Comparison of ENCODE assay signal across 21 cellular contexts in the genomic region with DNA sequence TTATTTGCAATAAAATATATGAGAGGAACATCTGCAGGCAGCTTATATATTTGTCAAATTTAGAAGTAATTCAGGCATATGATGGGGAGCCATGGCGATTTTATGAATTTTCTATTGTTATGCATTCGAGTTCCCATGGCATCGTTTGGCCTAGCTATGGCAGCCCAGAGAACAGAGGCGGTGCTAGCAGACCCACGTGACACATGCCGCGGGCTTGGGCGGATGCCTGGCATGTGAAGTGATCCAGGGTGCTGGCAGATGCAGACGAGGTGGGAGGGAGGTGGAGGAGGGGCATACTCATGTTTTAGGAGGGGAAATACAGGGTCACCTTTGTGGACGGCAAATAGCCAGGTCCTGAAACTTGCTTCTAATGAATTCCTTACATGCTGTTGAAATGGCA.
A peak's percentile ranks its signal among the peaks of the same experiment; 100 is the strongest.
DNase-seq lines count a peak whose midpoint lies in the region; ATAC-seq, FAIRE-seq and TF ChIP-seq lines count a peak whose summit lies in the region.
"Had no signal": no experiment of that assay in that cellular context is flagged by ENCODE, and none has a peak within 500 bp of the region (broad histone marks: within the 10 kb centered on the region; RNA-seq: fewer than 3 reads in every experiment).

No MANE protein-coding gene starts in this region.

- ATAC-seq in A549 (peak in 1 of 2 experiments; percentile 20; a peak in 1 of 6 replicates), left cardiac atrium (peak; percentile 46 to 62), natural killer cell (no peak)
- ATAC-seq: stimulated activated effector memory CD8-positive, alpha-beta T cell treated with anti-CD3 and anti-CD28 coated beads, Interleukin-12 subunit alpha, Interleukin-12 subunit beta, amount 100 ng/mL, for 72 hours had no signal

- TF ChIP-seq EP300 in A549 (IDR thresholded peaks at IDR 0.05), result no peak

- TF ChIP-seq RAD21 in A549 (conservative IDR thresholded peaks at IDR 0.05 in 1 of 2, IDR thresholded peaks at IDR 0.05 in 1 of 2), result no peak

- H3K4me1 Mint-ChIP-seq in nephron, result peaks cover 91% of the 10 kb centered on the region
- H3K4me1 Mint-ChIP-seq in natural killer cell, result peaks cover 0 to 9% of the 10 kb centered on the region in 2 donors
- H3K4me1 Mint-ChIP-seq: activated naive CD4-positive, alpha-beta T cell treated with anti-CD3 and anti-CD28 coated beads, Interleukin-2, amount 50 U/mL, for 24 hours had no signal

- H3K9me3 ChIP-seq in A549, result no peaks in the 10 kb centered on the region
- H3K9me3 ChIP-seq: esophagus squamous epithelium, sigmoid colon had no signal

- 47% methylated on average over 10 of the region's 10 CpGs for WGBS in A549 (ENCODE audit: missing lambda C conversion rate)

- no peaks in the 10 kb centered on the region for H3K27me3 Mint-ChIP-seq in nephron (ENCODE audit: low read depth)
- no peaks in the 10 kb centered on the region for H3K27me3 Mint-ChIP-seq in natural killer cell (ENCODE audit: low read depth in 2 of 2)
- H3K27me3 Mint-ChIP-seq: activated naive CD4-positive, alpha-beta T cell treated with anti-CD3 and anti-CD28 coated beads, Interleukin-2, amount 50 U/mL, for 24 hours; CD4-positive, alpha-beta T cell had no signal

- CTCF ChIA-PET in A549 (lab: Yijun Ruan, JAX), result interaction anchor here (0.6 to 1.4 kb wide), 3 partner anchors 9 to 38 kb away, joined by 3 to 4 read pairs (median 3); no protein-coding TSS in a partner anchor

- peaks cover 27% of the 10 kb centered on the region for H3K4me1 ChIP-seq in A549
- H3K4me1 ChIP-seq: sigmoid colon had no signal

- H3K9me3 Mint-ChIP-seq in nephron (no peaks in the 10 kb centered on the region), natural killer cell (no peaks in the 10 kb centered on the region)
- H3K9me3 Mint-ChIP-seq: activated naive CD4-positive, alpha-beta T cell treated with anti-CD3 and anti-CD28 coated beads, Interleukin-2, amount 50 U/mL, for 24 hours; CD4-positive, alpha-beta T cell; stimulated activated effector memory CD8-positive, alpha-beta T cell treated with anti-CD3 and anti-CD28 coated beads, Interleukin-12 subunit alpha, Interleukin-12 subunit beta, amount 100 ng/mL, for 72 hours had no signal

- no peak overlapping the region for H3K4me3 ChIP-seq in A549
- H3K4me3 ChIP-seq: esophagus squamous epithelium, sigmoid colon had no signal

- no peak for FAIRE-seq in A549 (lab: Jason Lieb, UNC)
- FAIRE-seq: H1, TTC549 had no signal

- peak overlapping the region in 2 of 3 experiments; percentile 23 to 35 for H3K27ac Mint-ChIP-seq in nephron
- no peak overlapping the region for H3K27ac Mint-ChIP-seq in natural killer cell
- H3K27ac Mint-ChIP-seq: activated naive CD4-positive, alpha-beta T cell treated with anti-CD3 and anti-CD28 coated beads, Interleukin-2, amount 50 U/mL, for 24 hours; CD4-positive, alpha-beta T cell; stimulated activated effector memory CD8-positive, alpha-beta T cell treated with anti-CD3 and anti-CD28 coated beads, Interleukin-12 subunit alpha, Interleukin-12 subunit beta, amount 100 ng/mL, for 72 hours had no signal

- H3K4me3 Mint-ChIP-seq in nephron (no peak overlapping the region), natural killer cell (no peak overlapping the region)
- H3K4me3 Mint-ChIP-seq: activated naive CD4-positive, alpha-beta T cell treated with anti-CD3 and anti-CD28 coated beads, Interleukin-2, amount 50 U/mL, for 24 hours; CD4-positive, alpha-beta T cell; stimulated activated effector memory CD8-positive, alpha-beta T cell treated with anti-CD3 and anti-CD28 coated beads, Interleukin-12 subunit alpha, Interleukin-12 subunit beta, amount 100 ng/mL, for 72 hours had no signal

- H3K36me3 Mint-ChIP-seq in nephron (ENCODE audit: low read depth), result peaks cover 16% of the 10 kb centered on the region
- H3K36me3 Mint-ChIP-seq in natural killer cell, result no peaks in the 10 kb centered on the region
- H3K36me3 Mint-ChIP-seq: activated naive CD4-positive, alpha-beta T cell treated with anti-CD3 and anti-CD28 coated beads, Interleukin-2, amount 50 U/mL, for 24 hours; stimulated activated effector memory CD8-positive, alpha-beta T cell treated with anti-CD3 and anti-CD28 coated beads, Interleukin-12 subunit alpha, Interleukin-12 subunit beta, amount 100 ng/mL, for 72 hours had no signal

- TF ChIP-seq CTCF in A549 (IDR thresholded peaks at IDR 0.05) (no peak), nephron (IDR thresholded peaks at IDR 0.05; ENCODE audit: unreplicated experiment in 3 of 3) (no peak), natural killer cell (IDR thresholded peaks at IDR 0.05) (no peak)

- DNase-seq in A549 (ENCODE audit: low read depth in 1 of 2, low spot score in 1 of 2), result no peak
- DNase-seq in HT-29 (ENCODE audit: low spot score), result peak; percentile 72
- DNase-seq in left cardiac atrium, result no peak
- DNase-seq in natural killer cell, result no peak
- no peak for DNase-seq in NCI-H2081 (lab: John Stamatoyannopoulos, UW)
- no peak for DNase-seq in T-helper 1 cell
- DNase-seq in activated naive CD4-positive, alpha-beta T cell treated with anti-CD3 and anti-CD28 coated beads, Interleukin-2, amount 50 U/mL, for 16 hours, result no peak
- DNase-seq: aorta; CD4-positive, alpha-beta T cell; DMS79; effector memory CD4-positive, alpha-beta T cell; esophagus squamous epithelium; KBM-7; NCI-H2029; NCI-H510A treated with DMSO at 0.1 percent for 48 hours; sigmoid colon had no signal

- intact Hi-C loops in left cardiac atrium (cut with DNase I), result no loop called here
- intact Hi-C loops in natural killer cell (cut with micrococcal nuclease), result no loop called here

- H3K27ac ChIP-seq in A549, result peak overlapping the region; percentile 70 to 82
- H3K27ac ChIP-seq: esophagus squamous epithelium, sigmoid colon had no signal

- POLR2A ChIA-PET in A549 (lab: Yijun Ruan, JAX), result interaction anchor here (0.6 kb wide), 1 partner anchor 10 kb away, joined by 3 read pairs; no protein-coding TSS in a partner anchor

- H3K4me2 ChIP-seq in A549, result peak overlapping the region; percentile 68

- no peak for TF ChIP-seq POLR2A in A549 (IDR thresholded peaks at IDR 0.05; ENCODE audit: low read length)

TF ChIP-seq in A549, 52 proteins besides CTCF, POLR2A, EP300 and RAD21:
- no peak for TF ChIP-seq TP53 (CRISPR knock-in tag; IDR thresholded peaks at IDR 0.05)
- TF ChIP-seq, protein P1, sequence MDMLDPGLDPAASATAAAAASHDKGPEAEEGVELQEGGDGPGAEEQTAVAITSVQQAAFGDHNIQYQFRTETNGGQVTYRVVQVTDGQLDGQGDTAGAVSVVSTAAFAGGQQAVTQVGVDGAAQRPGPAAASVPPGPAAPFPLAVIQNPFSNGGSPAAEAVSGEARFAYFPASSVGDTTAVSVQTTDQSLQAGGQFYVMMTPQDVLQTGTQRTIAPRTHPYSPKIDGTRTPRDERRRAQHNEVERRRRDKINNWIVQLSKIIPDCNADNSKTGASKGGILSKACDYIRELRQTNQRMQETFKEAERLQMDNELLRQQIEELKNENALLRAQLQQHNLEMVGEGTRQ (IDR thresholded peaks at IDR 0.05), result peak; percentile 54; the same call in 1 of the 2 replicates
- no peak for TF ChIP-seq HOXB5 (CRISPR knock-in tag; IDR thresholded peaks at IDR 0.05)

Comparison
In these comparisons a context has a peak if more than half of its experiments do, and no peak if none do; other contexts are left out.
1. ATAC-seq: peak in left cardiac atrium (2 of 2); none in natural killer cell (0 of 3).
2. H3K27ac Mint-ChIP-seq: peak in nephron (2 of 3); none in natural killer cell (0 of 2).